15 cellular contexts compared by ENCODE assay signal in genomic region chr18:77160515-77160914, GRCh38.
DNase-seq lines count a peak whose midpoint lies in the region; ATAC-seq lines count a peak whose summit lies in the region.
"Had no signal": no experiment of that assay in that cellular context is flagged by ENCODE, and none has a peak within 500 bp of the region (broad histone marks: within the 10 kb centered on the region; RNA-seq: fewer than 3 reads in every experiment).

No MANE protein-coding gene starts in this region.

- H4K20me1 ChIP-seq in BLaER1 treated with 17β-estradiol and CSF1 and Interleukin-3, amounts not matched to agents 10 nM and 100 nM = no peaks in the 10 kb centered on the region

- no peak overlapping the region for H3K4me3 ChIP-seq in BLaER1 treated with 17β-estradiol and CSF1 and Interleukin-3, amounts not matched to agents 10 nM and 100 nM
- H3K4me3 ChIP-seq: tibial artery had no signal

- ATAC-seq in GM21619 (IDR thresholded peaks at IDR 0.05; ENCODE audit: unreplicated experiment) = peak; percentile 49
- ATAC-seq in GM21717 (IDR thresholded peaks at IDR 0.05; ENCODE audit: unreplicated experiment) = no peak
- ATAC-seq: activated T-cell treated with anti-CD3 and anti-CD28 coated beads, Interleukin-2, amount 50 U/mL, for 72 hours; HCT116 had no signal

- no peaks in the 10 kb centered on the region for H3K27me3 ChIP-seq in BLaER1 treated with 17β-estradiol and CSF1 and Interleukin-3, amounts not matched to agents 10 nM and 100 nM

- H3K4me2 ChIP-seq in BLaER1 treated with 17β-estradiol and CSF1 and Interleukin-3, amounts not matched to agents 10 nM and 100 nM = peak overlapping the region in 9 of 11 experiments; percentile 11 to 61 (median 54); a peak in 13 of 22 replicates

- peaks cover 0 to 3% (median 0%) of the 10 kb centered on the region in 11 experiments; a peak in 4 of 22 replicates for H3K9me3 ChIP-seq in BLaER1 treated with 17β-estradiol and CSF1 and Interleukin-3, amounts not matched to agents 10 nM and 100 nM (replicated peaks in 1 of 11)
- H3K9me3 ChIP-seq: tibial artery had no signal

- H3K4me1 ChIP-seq in BLaER1 treated with 17β-estradiol and CSF1 and Interleukin-3, amounts not matched to agents 10 nM and 100 nM = peaks cover 0 to 22% (median 13%) of the 10 kb centered on the region in 10 experiments; a peak in 16 of 20 replicates

- H3K27ac ChIP-seq in BLaER1 treated with 17β-estradiol and CSF1 and Interleukin-3, amounts not matched to agents 10 nM and 100 nM = no peak overlapping the region
- H3K27ac ChIP-seq: tibial artery had no signal

- DNase-seq in MV-4-11 (lab: John Stamatoyannopoulos, UW) (peak; percentile 74), iPS DF 19.7 (ENCODE audit: low read depth, low spot score) (peak; percentile 80), DMS79 treated with DMSO at 0.1 percent for 48 hours (lab: John Stamatoyannopoulos, UW) (no peak), 8988T (no peak)
- no peak for DNase-seq in stimulated activated CD4-positive, alpha-beta T cell treated with anti-CD3 and anti-CD28 coated beads, Interleukin-15, amount 100 ng/mL, for 24 hours
- DNase-seq: activated CD4-positive, alpha-beta T cell treated with anti-CD3 and anti-CD28 coated beads, Interleukin-2, amount 10 ng/mL, durations not matched to agents 24 days and 14 days; activated T-cell treated with anti-CD3 and anti-CD28 coated beads, Interleukin-2, amount 50 U/mL, for 72 hours; erythroblast; NCI-H1105 treated with DMSO at 0.1 percent for 48 hours; NCI-H446; tibial artery had no signal

- H3K9ac ChIP-seq in BLaER1 treated with 17β-estradiol and CSF1 and Interleukin-3, amounts not matched to agents 10 nM and 100 nM = no peak overlapping the region

- H3K36me3 ChIP-seq in BLaER1 treated with 17β-estradiol and CSF1 and Interleukin-3, amounts not matched to agents 10 nM and 100 nM = no peaks in the 10 kb centered on the region
- H3K36me3 ChIP-seq: tibial artery had no signal

Comparison
In these comparisons a context has a peak if more than half of its experiments do, and no peak if none do; other contexts are left out.
1. DNase-seq: peak in MV-4-11 (single experiment) and iPS DF 19.7 (single experiment); none in DMS79 treated with DMSO at 0.1 percent for 48 hours (single experiment), stimulated activated CD4-positive, alpha-beta T cell treated with anti-CD3 and anti-CD28 coated beads, Interleukin-15, amount 100 ng/mL, for 24 hours (single experiment) and 8988T (single experiment).